15 cellular contexts compared by ENCODE assay signal in genomic region chr1:155646307-155646706, GRCh38. TPM values are rescaled to one million over a fixed set of nuclear protein-coding genes. Genes with fewer than 3 reads are reported as not detected.
DNase-seq lines count a peak whose midpoint lies in the region; ATAC-seq and TF ChIP-seq lines count a peak whose summit lies in the region.
"Had no signal": no experiment of that assay in that cellular context is flagged by ENCODE, and none has a peak within 500 bp of the region (broad histone marks: within the 10 kb centered on the region; RNA-seq: fewer than 3 reads in every experiment).

No MANE protein-coding gene starts in this region.

- TF ChIP-seq CTCF in A673 (conservative IDR thresholded peaks at IDR 0.05; ENCODE audit: low read depth, low read length) = no peak
- no peak for TF ChIP-seq CTCF in HFFc6 (IDR thresholded peaks at IDR 0.05)
- TF ChIP-seq CTCF in right atrium auricular region (IDR thresholded peaks at IDR 0.05) = no peak
- TF ChIP-seq CTCF in MM.1S (IDR thresholded peaks at IDR 0.05; ENCODE audit: low read length) = no peak

- H3K4me1 Mint-ChIP-seq in HFFc6 (ENCODE audit: low read depth) = peaks cover 43% of the 10 kb centered on the region

- H3K9me2 ChIP-seq in MM.1S (replicated peaks; ENCODE audit: insufficient read depth, low read length) = no peaks in the 10 kb centered on the region

- DNase-seq in A673 (ENCODE audit: low spot score) (no peak), HFFc6 (no peak), amniotic epithelial cell (ENCODE audit: low read depth) (peak; percentile 34), right atrium auricular region (ENCODE audit: low spot score) (peak; percentile 69), MM.1S (no peak), NCI-H524 (lab: John Stamatoyannopoulos, UW) (no peak)
- DNase-seq in stimulated activated naive CD8-positive, alpha-beta T cell treated with anti-CD3 and anti-CD28 coated beads, Interleukin-15, Interleukin-2, amounts not matched to agents 100 U/mL and 50 U/mL, for 24 hours = no peak
- DNase-seq: activated T-cell treated with anti-CD3 and anti-CD28 coated beads, Interleukin-2, amount 50 U/mL, for 24 hours; left colon; NCI-H2029; occipital lobe; WERI-Rb-1 had no signal

- peaks cover 43% of the 10 kb centered on the region for H3K36me3 Mint-ChIP-seq in HFFc6 (ENCODE audit: low read depth)

- H3K9me3 ChIP-seq in A673 (ENCODE audit: low read depth, low read length, poor library complexity, severe bottlenecking) (peaks cover 28% of the 10 kb centered on the region), right atrium auricular region (peaks cover 0 to 21% of the 10 kb centered on the region in 2 donors), MM.1S (replicated peaks; ENCODE audit: insufficient read depth, low read length) (no peaks in the 10 kb centered on the region)

- H3K4me1 ChIP-seq in A673 (ENCODE audit: insufficient read depth, low read length, poor library complexity, severe bottlenecking) (peaks cover 22% of the 10 kb centered on the region), right atrium auricular region (peaks cover 0 to 10% of the 10 kb centered on the region in 2 donors), MM.1S (ENCODE audit: low read length) (no peaks in the 10 kb centered on the region)

- H3K4me3 ChIP-seq in A673 (ENCODE audit: low read depth, low read length, poor library complexity, severe bottlenecking) = no peak overlapping the region
- H3K4me3 ChIP-seq in right atrium auricular region = no peak overlapping the region
- no peak overlapping the region for H3K4me3 ChIP-seq in MM.1S (ENCODE audit: low read length)
- H3K4me3 ChIP-seq: cardiac muscle cell had no signal

- CTCF ChIA-PET in A673 (lab: Charles Lee) = no interaction called here

- H3K36me3 ChIP-seq in A673 (ENCODE audit: insufficient read depth, low read length, poor library complexity, severe bottlenecking) (no peaks in the 10 kb centered on the region), right atrium auricular region (no peaks in the 10 kb centered on the region), MM.1S (replicated peaks; ENCODE audit: insufficient read depth, low read length) (no peaks in the 10 kb centered on the region)
- H3K36me3 ChIP-seq: cardiac muscle cell, WERI-Rb-1 had no signal

- no peaks in the 10 kb centered on the region for H3K27me3 ChIP-seq in A673 (replicated peaks; ENCODE audit: insufficient read depth, low read depth, low read length, poor library complexity)
- no peaks in the 10 kb centered on the region for H3K27me3 ChIP-seq in right atrium auricular region
- H3K27me3 ChIP-seq in MM.1S (replicated peaks; ENCODE audit: insufficient read depth, low read length) = no peaks in the 10 kb centered on the region
- H3K27me3 ChIP-seq: cardiac muscle cell had no signal

- no peaks in the 10 kb centered on the region for H3F3A ChIP-seq in MM.1S (ENCODE audit: insufficient read depth, low read length)

- intact Hi-C loops in A673 (cut with micrococcal nuclease; ENCODE audit: unreplicated experiment) = loop anchor here (10.0 kb wide), 1 partner anchor 52 kb away; no protein-coding TSS in a partner anchor

- no peak overlapping the region for H3K4me2 ChIP-seq in MM.1S (ENCODE audit: low read depth, low read length)

- H3K27ac ChIP-seq in A673 (ENCODE audit: low read depth, low read length, poor library complexity, severe bottlenecking) (peak overlapping the region; percentile 6), right atrium auricular region (no peak overlapping the region), MM.1S (ENCODE audit: low read length) (no peak overlapping the region)
- H3K27ac ChIP-seq: cardiac muscle cell, WERI-Rb-1 had no signal

- H3K79me2 ChIP-seq in MM.1S (ENCODE audit: low read length) = no peaks in the 10 kb centered on the region

- peaks cover 24% of the 10 kb centered on the region for H3K9me3 Mint-ChIP-seq in HFFc6

- no peak overlapping the region for H2AFZ ChIP-seq in MM.1S (ENCODE audit: low read length)

- peak overlapping the region; percentile 64 for H3K27ac Mint-ChIP-seq in HFFc6
- H3K27ac Mint-ChIP-seq: activated T-cell treated with anti-CD3 and anti-CD28 coated beads, Interleukin-2, amount 50 U/mL, for 24 hours; stimulated activated naive CD8-positive, alpha-beta T cell treated with anti-CD3 and anti-CD28 coated beads, Interleukin-15, Interleukin-2, amounts not matched to agents 100 ng/mL and 50 ng/mL, for 24 hours had no signal

- H3K27me3 Mint-ChIP-seq in HFFc6 (ENCODE audit: insufficient read depth) = peaks cover 3% of the 10 kb centered on the region; the same call in 1 of the 2 replicates
- H3K27me3 Mint-ChIP-seq: stimulated activated naive CD8-positive, alpha-beta T cell treated with anti-CD3 and anti-CD28 coated beads, Interleukin-15, Interleukin-2, amounts not matched to agents 100 ng/mL and 50 ng/mL, for 24 hours had no signal

- H3K9ac ChIP-seq in MM.1S (ENCODE audit: low read length) = no peak overlapping the region

- no peak for ATAC-seq in GM21825 (IDR thresholded peaks at IDR 0.05; ENCODE audit: unreplicated experiment)
- no peak for ATAC-seq in stimulated activated naive CD8-positive, alpha-beta T cell treated with anti-CD3 and anti-CD28 coated beads, Interleukin-15, Interleukin-2, amounts not matched to agents 100 U/mL and 50 U/mL, for 24 hours
- ATAC-seq: left colon had no signal

- H3K4me3 Mint-ChIP-seq in HFFc6 = peak overlapping the region; percentile 68
- H3K4me3 Mint-ChIP-seq: activated T-cell treated with anti-CD3 and anti-CD28 coated beads, Interleukin-2, amount 50 U/mL, for 24 hours; stimulated activated naive CD8-positive, alpha-beta T cell treated with anti-CD3 and anti-CD28 coated beads, Interleukin-15, Interleukin-2, amounts not matched to agents 100 ng/mL and 50 ng/mL, for 24 hours had no signal

- POLR2A ChIA-PET in A673 (lab: Charles Lee; ENCODE audit: low non-redundant PET) = no interaction called here

- H4K20me1 ChIP-seq in MM.1S (ENCODE audit: insufficient read depth, low read length) = no peaks in the 10 kb centered on the region

- BruUV-seq in A673 (replicated peaks; lab: Mats Ljungman, UMichigan) = no TSS peak

RNA-seq across cellular contexts. Expression of gene MSTO1, which starts 36.3 kb away (rescaled TPM):
- total RNA-seq in A673 (2021) (80.5 and 83.3 TPM in 2 replicates), right atrium auricular region (1 to 10 TPM; 4.4 to 4.8 TPM)
- total RNA-seq in HFFc6 (2021; fragmentation: NEBNext Ultra II Directional; extraction: Animal tissue kit (Norgen Biotek cat#: 25700)) = 10 to 100 TPM; 34.8 to 40.5 (median 37.5) TPM

RNA-seq across cellular contexts. Expression of gene YY1AP1, which starts 42.3 kb away (rescaled TPM):
- total RNA-seq in A673 (2021) = 58.6 and 59.3 TPM in 2 replicates
- 10 to 100 TPM; 39.6 to 50.7 (median 42.0) TPM for total RNA-seq in HFFc6 (2021; fragmentation: NEBNext Ultra II Directional; extraction: Animal tissue kit (Norgen Biotek cat#: 25700))
- 10 to 100 TPM; 54.0 to 90.8 TPM for total RNA-seq in right atrium auricular region

RNA-seq across cellular contexts. Expression of gene DAP3, which starts 42.6 kb away (rescaled TPM):
- total RNA-seq in A673 (2021) = 183 and 205 TPM in 2 replicates
- total RNA-seq in HFFc6 (2021; fragmentation: NEBNext Ultra II Directional; extraction: Animal tissue kit (Norgen Biotek cat#: 25700)) = 100 to 1,000 TPM; 100 to 110 (median 104) TPM
- total RNA-seq in right atrium auricular region = 100 to 1,000 TPM in 1 of 2 donors, 10 to 100 TPM in 1; 76.8 to 120 TPM

Comparison
In these comparisons a context has a peak if more than half of its experiments do, and no peak if none do; other contexts are left out.
1. DNase-seq: peak in amniotic epithelial cell (single experiment) and right atrium auricular region (single experiment); none in A673 (single experiment), HFFc6 (single experiment), MM.1S (single experiment), NCI-H524 (0 of 2) and stimulated activated naive CD8-positive, alpha-beta T cell treated with anti-CD3 and anti-CD28 coated beads, Interleukin-15, Interleukin-2, amounts not matched to agents 100 U/mL and 50 U/mL, for 24 hours (single experiment).
2. RNA of gene MSTO1, which starts 36.3 kb away (total RNA-seq): 80.5 to 83.3 TPM in A673 and 34.8 to 40.5 TPM in HFFc6; 4.4 to 4.8 TPM in right atrium auricular region; every median in the first group is over 4 times any median in the second.